Comparison of ENCODE assay signal across 8 cellular contexts in the genomic region with DNA sequence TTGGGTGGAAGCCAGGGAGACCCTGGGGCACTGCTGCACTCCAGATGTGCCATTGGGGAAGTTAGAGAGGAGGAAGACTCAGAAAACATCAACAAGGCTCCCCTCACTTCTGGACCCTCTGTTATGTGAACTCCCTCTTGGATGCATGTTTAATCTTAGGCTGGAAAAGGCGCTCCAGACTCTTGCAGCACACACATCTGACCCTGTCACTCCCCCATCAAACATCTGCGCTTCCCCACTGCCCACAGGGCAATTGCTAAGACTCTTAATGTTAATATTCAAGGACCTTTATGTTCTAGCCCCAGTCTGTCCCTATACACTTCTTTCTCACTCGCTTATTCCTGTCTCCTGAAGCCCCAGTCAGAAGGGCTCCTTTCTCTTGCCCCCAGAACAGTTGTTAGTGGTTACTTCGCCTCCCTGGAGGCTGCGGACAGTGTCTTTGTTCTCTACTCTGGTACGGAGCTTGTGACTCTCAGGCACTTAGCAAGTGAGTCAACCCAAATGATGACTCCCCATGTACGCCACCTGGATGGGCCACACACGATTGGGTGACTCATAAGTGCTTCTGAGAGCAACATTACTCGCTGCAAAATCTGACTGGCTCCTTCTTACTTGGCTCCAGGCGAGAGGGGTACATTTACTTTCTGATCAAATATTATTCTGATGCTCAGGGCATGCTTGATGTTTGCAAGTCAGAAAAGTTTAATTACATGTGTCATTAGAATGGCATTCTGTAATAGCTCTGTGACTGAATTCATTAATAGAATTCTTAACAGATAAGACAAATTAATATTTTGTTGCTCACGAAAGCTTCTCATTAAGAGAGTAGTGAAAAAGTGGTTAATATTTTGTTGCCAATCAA.
DNase-seq lines count a peak whose midpoint lies in the region; ATAC-seq, FAIRE-seq and TF ChIP-seq lines count a peak whose summit lies in the region.

No MANE protein-coding gene starts in this region.

- H3K36me3 ChIP-seq in OCI-LY7 (ENCODE audit: insufficient read depth, low read length): no peaks in the 10 kb centered on the region

- H3K4me3 ChIP-seq in cardiac fibroblast (replicated peaks in 1 of 2; ENCODE audit: low read depth in 2 of 2, low read length in 2 of 2) (no peak overlapping the region), skeletal muscle cell (ENCODE audit: low read depth, low read length) (no peak overlapping the region), OCI-LY7 (ENCODE audit: low read depth, low read length, poor library complexity, severe bottlenecking) (no peak overlapping the region)

- no TSS peak for BruUV-seq in OCI-LY7 (replicated peaks; lab: Mats Ljungman, UMichigan)

- intact Hi-C loops in OCI-LY7 (cut with micrococcal nuclease; ENCODE audit: unreplicated experiment): loop anchor here (2.0 kb wide), 1 partner anchor 135 kb away; no protein-coding TSS in a partner anchor

- H3K9me3 ChIP-seq in OCI-LY7 (ENCODE audit: low read length): no peaks in the 10 kb centered on the region

- no peak overlapping the region for H3K4me2 ChIP-seq in OCI-LY7 (ENCODE audit: low read length)

- H4K20me1 ChIP-seq in OCI-LY7 (ENCODE audit: insufficient read depth, low read length): no peaks in the 10 kb centered on the region

- FAIRE-seq in D721Med (lab: Jason Lieb, UNC): no peak

- peaks cover 8% of the 10 kb centered on the region for H3K4me1 ChIP-seq in OCI-LY7 (ENCODE audit: insufficient read depth, low read length, poor library complexity, severe bottlenecking)

- no peak overlapping the region for H2AFZ ChIP-seq in OCI-LY7 (ENCODE audit: low read length)

- POLR2A ChIA-PET in OCI-LY7 (lab: Charles Lee): no interaction called here

- peak; percentile 75 for DNase-seq in activated CD4-positive, alpha-beta T cell treated with anti-CD3 and anti-CD28 coated beads for 48 hours
- no peak for DNase-seq in activated CD4-positive, alpha-beta T cell treated with anti-CD3 and anti-CD28 coated beads for 4 hours
- peak; percentile 63 for DNase-seq in NCI-H774 (lab: John Stamatoyannopoulos, UW)
- peak; percentile 62 to 92 for DNase-seq in cardiac fibroblast (ENCODE audit: low read depth in 2 of 2)
- peak; percentile 79 for DNase-seq in skeletal muscle cell (ENCODE audit: low read depth)
- no peak for DNase-seq in OCI-LY7 (ENCODE audit: low spot score)
- DNase-seq in D721Med (ENCODE audit: insufficient read length, low spot score): no peak

- H3K79me2 ChIP-seq in OCI-LY7 (ENCODE audit: insufficient read depth, low read depth, low read length): no peaks in the 10 kb centered on the region

- no peak for ATAC-seq in GM18519 (IDR thresholded peaks at IDR 0.05; ENCODE audit: low FRiP score, unreplicated experiment)

- no peak for TF ChIP-seq CTCF in cardiac fibroblast (IDR thresholded peaks at IDR 0.05; ENCODE audit: low read depth, low read length)
- no peak for TF ChIP-seq CTCF in OCI-LY7 (conservative IDR thresholded peaks at IDR 0.05; ENCODE audit: low read length)
- no peak for TF ChIP-seq CTCF in D721Med (IDR thresholded peaks at IDR 0.05; ENCODE audit: insufficient read depth, missing control alignments)

- H3K27ac ChIP-seq in OCI-LY7 (ENCODE audit: low read depth, low read length, poor library complexity, severe bottlenecking): no peak overlapping the region

- CTCF ChIA-PET in OCI-LY7 (lab: Charles Lee; ENCODE audit: unreplicated experiment): no interaction called here

- no peaks in the 10 kb centered on the region for H3K9me2 ChIP-seq in OCI-LY7 (ENCODE audit: insufficient read depth, low read length)

Comparison
In these comparisons a context has a peak if more than half of its experiments do, and no peak if none do; other contexts are left out.
1. DNase-seq: peak in activated CD4-positive, alpha-beta T cell treated with anti-CD3 and anti-CD28 coated beads for 48 hours (single experiment), NCI-H774 (single experiment), cardiac fibroblast (2 of 2) and skeletal muscle cell (single experiment); none in activated CD4-positive, alpha-beta T cell treated with anti-CD3 and anti-CD28 coated beads for 4 hours (0 of 2), OCI-LY7 (single experiment) and D721Med (single experiment).